In genomic region chr3:169624533-169624972, GRCh38 we compare ENCODE assay signal across 16 cellular contexts. TPM values are rescaled to one million over a fixed set of nuclear protein-coding genes. Genes with fewer than 3 reads are reported as not detected.
DNase-seq lines count a peak whose midpoint lies in the region; ATAC-seq and TF ChIP-seq lines count a peak whose summit lies in the region.
"Had no signal": no experiment of that assay in that cellular context is flagged by ENCODE, and none has a peak within 500 bp of the region (broad histone marks: within the 10 kb centered on the region; RNA-seq: fewer than 3 reads in every experiment).

No MANE protein-coding gene starts in this region.

- POLR2A ChIA-PET in PC-3 (lab: Charles Lee; ENCODE audit: unreplicated experiment) (no interaction called here), T-cell (lab: Charles Lee) (interaction anchor here in 1 of 2 donors (0.6 kb wide), 1 partner anchor 125 kb away, joined by 3 read pairs; no protein-coding TSS in a partner anchor)

- in situ Hi-C loops in T47D (cut with HindIII; ENCODE audit: low pct_unique_long_range_greater_than_20kb, low sequenced_read_pairs) = no loop called here

- H3K27ac ChIP-seq in breast epithelium (no peak overlapping the region), PC-3 (ENCODE audit: low read length) (no peak overlapping the region), upper lobe of left lung (peak overlapping the region; percentile 2 to 64 (median 33))
- H3K27ac ChIP-seq: SJSA1, skin epidermis had no signal

- no TSS peak for BruUV-seq in PC-3 (replicated peaks; lab: Mats Ljungman, UMichigan)

- H3F3A ChIP-seq in PC-3 (ENCODE audit: low read length, unreplicated experiment) = no peaks in the 10 kb centered on the region

- H3K9me3 ChIP-seq in breast epithelium (no peaks in the 10 kb centered on the region), PC-3 (ENCODE audit: low read length) (no peaks in the 10 kb centered on the region), upper lobe of left lung (no peaks in the 10 kb centered on the region)
- H3K9me3 ChIP-seq: SJSA1 had no signal

- H4K20me1 ChIP-seq in PC-3 (ENCODE audit: low read length) = no peaks in the 10 kb centered on the region

- TF ChIP-seq EP300 in upper lobe of left lung (IDR thresholded peaks at IDR 0.05) = no peak

- TF ChIP-seq CTCF in breast epithelium (IDR thresholded peaks at IDR 0.05) = no peak
- no peak for TF ChIP-seq CTCF in PC-3 (conservative IDR thresholded peaks at IDR 0.05; ENCODE audit: low read depth, low read length)
- TF ChIP-seq CTCF in upper lobe of left lung (IDR thresholded peaks at IDR 0.05) = no peak
- TF ChIP-seq CTCF in osteocyte (IDR thresholded peaks at IDR 0.05) = no peak

- TF ChIP-seq POLR2A in breast epithelium (IDR thresholded peaks at IDR 0.05) (no peak), upper lobe of left lung (IDR thresholded peaks at IDR 0.05) (no peak)

- H3K9me3 Mint-ChIP-seq in T-cell (no peaks in the 10 kb centered on the region), osteocyte (ENCODE audit: unreplicated experiment) (no peaks in the 10 kb centered on the region)

- no peaks in the 10 kb centered on the region for H3K4me1 ChIP-seq in breast epithelium
- no peaks in the 10 kb centered on the region for H3K4me1 ChIP-seq in PC-3 (ENCODE audit: insufficient read depth, low read length)
- peaks cover 0 to 17% (median 6%) of the 10 kb centered on the region in 4 donors for H3K4me1 ChIP-seq in upper lobe of left lung
- H3K4me1 ChIP-seq: SJSA1 had no signal

- H3K4me3 ChIP-seq in breast epithelium (no peak overlapping the region), PC-3 (ENCODE audit: low read length) (no peak overlapping the region), upper lobe of left lung (no peak overlapping the region)
- H3K4me3 ChIP-seq: SJSA1, skin epidermis had no signal

- no peaks in the 10 kb centered on the region for H3K36me3 Mint-ChIP-seq in T-cell
- H3K36me3 Mint-ChIP-seq in osteocyte (ENCODE audit: unreplicated experiment) = no peaks in the 10 kb centered on the region

- H2AFZ ChIP-seq in PC-3 (ENCODE audit: low read length) = no peak overlapping the region

- 54 to 79% methylated on average over 3 to 4 of the region's 4 CpGs for WGBS in upper lobe of left lung, 2 donors

- no peak overlapping the region for H3K4me2 ChIP-seq in PC-3 (ENCODE audit: low read length)

- H3K27me3 Mint-ChIP-seq in T-cell (peaks cover 0 to 2% of the 10 kb centered on the region in 2 donors), osteocyte (ENCODE audit: unreplicated experiment) (no peaks in the 10 kb centered on the region)

- H3K27ac Mint-ChIP-seq in T-cell (no peak overlapping the region), osteocyte (ENCODE audit: unreplicated experiment) (no peak overlapping the region)
- H3K27ac Mint-ChIP-seq: activated CD8-positive, alpha-beta T cell treated with anti-CD3 and anti-CD28 coated beads, Interleukin-2, amount 10 ng/mL, durations not matched to agents 7 days and 5 days had no signal

- H3K36me3 ChIP-seq in breast epithelium (no peaks in the 10 kb centered on the region), PC-3 (ENCODE audit: low read depth, low read length) (no peaks in the 10 kb centered on the region), upper lobe of left lung (no peaks in the 10 kb centered on the region)
- H3K36me3 ChIP-seq: SJSA1 had no signal

- H3K4me3 Mint-ChIP-seq in T-cell (no peak overlapping the region), osteocyte (ENCODE audit: unreplicated experiment) (no peak overlapping the region)
- H3K4me3 Mint-ChIP-seq: activated CD8-positive, alpha-beta T cell treated with anti-CD3 and anti-CD28 coated beads, Interleukin-2, amount 10 ng/mL, durations not matched to agents 7 days and 5 days had no signal

- no peaks in the 10 kb centered on the region for H3K79me2 ChIP-seq in PC-3 (ENCODE audit: low read length)

- no peak overlapping the region for H3K9ac ChIP-seq in PC-3 (ENCODE audit: low read length)

- DNase-seq in T47D (ENCODE audit: low read depth in 1 of 2, low spot score in 1 of 2) = peak; percentile 41 to 76
- DNase-seq in breast epithelium (ENCODE audit: low spot score in 2 of 2) = no peak
- peak; percentile 44 for DNase-seq in PC-3
- DNase-seq in left ventricle myocardium superior = no peak
- no peak for DNase-seq in upper lobe of left lung
- no peak for DNase-seq in T-cell
- DNase-seq in COR-L47 (lab: John Stamatoyannopoulos, UW) = no peak
- DNase-seq in osteocyte (ENCODE audit: extremely low spot score, unreplicated experiment) = no peak
- DNase-seq: activated CD8-positive, alpha-beta T cell treated with anti-CD3 and anti-CD28 coated beads, Interleukin-2, amount 10 ng/mL, durations not matched to agents 7 days and 5 days; activated effector memory CD4-positive, alpha-beta T cell treated with anti-CD3 and anti-CD28 coated beads, Interleukin-2, amount 50 U/mL, for 16 hours; IMR-90; NCI-H146; occipital lobe; stimulated activated naive CD8-positive, alpha-beta T cell treated with anti-CD3 and anti-CD28 coated beads, Interleukin-15, Interleukin-2, amounts not matched to agents 100 U/mL and 50 U/mL, for 24 hours had no signal

- intact Hi-C loops in breast epithelium (cut with DNase I; ENCODE audit: low total_unique reads) (no loop called here), PC-3 (cut with micrococcal nuclease) (no loop called here), left ventricle myocardium superior (cut with micrococcal nuclease) (no loop called here)

- CTCF ChIA-PET in PC-3 (lab: Charles Lee) = interaction anchor here (0.6 kb wide), 1 partner anchor 278 kb away, joined by 5 read pairs; no protein-coding TSS in a partner anchor
- CTCF ChIA-PET in T-cell (lab: Charles Lee) = no interaction called here

- H3K27me3 ChIP-seq in breast epithelium (no peaks in the 10 kb centered on the region), PC-3 (ENCODE audit: low read length) (no peaks in the 10 kb centered on the region), upper lobe of left lung (no peaks in the 10 kb centered on the region)
- H3K27me3 ChIP-seq: SJSA1 had no signal

- H3K9me2 ChIP-seq in PC-3 (replicated peaks; ENCODE audit: low read length) = no peaks in the 10 kb centered on the region

- ATAC-seq in PC-3 = peak; percentile 72
- ATAC-seq in left ventricle myocardium superior = peak; percentile 60
- no peak for ATAC-seq in upper lobe of left lung (ENCODE audit: low FRiP score in 2 of 2)
- ATAC-seq in T-cell (replicated peaks in 1 of 4) = no peak
- ATAC-seq: activated CD8-positive, alpha-beta T cell treated with anti-CD3 and anti-CD28 coated beads, Interleukin-2, amount 10 ng/mL, durations not matched to agents 7 days and 5 days; stimulated activated naive CD8-positive, alpha-beta T cell treated with anti-CD3 and anti-CD28 coated beads, Interleukin-15, Interleukin-2, amounts not matched to agents 100 U/mL and 50 U/mL, for 24 hours had no signal

- H3K4me1 Mint-ChIP-seq in T-cell (peaks cover 0 to 8% (median 0%) of the 10 kb centered on the region in 3 donors), osteocyte (ENCODE audit: unreplicated experiment) (no peaks in the 10 kb centered on the region)

RNA-seq across cellular contexts. Expression of gene MECOM, which starts 39.0 kb away (rescaled TPM):
- total RNA-seq in breast epithelium (10 to 100 TPM in 2 of 3 donors, 1 to 10 TPM in 1; 7.5 to 21.6 (median 13.9) TPM), PC-3 (2014; rRNA removed) (10.0 and 11.4 TPM in 2 replicates), left ventricle myocardium superior (16.3 TPM), upper lobe of left lung (100 to 1,000 TPM in 1 of 6 donors, 10 to 100 TPM in 5; 36.5 to 150 (median 82.3) TPM), T-cell (under 1 TPM in 4 of 5 donors, not detected in 1; 0.06 to 0.48 (median 0.10) TPM), osteocyte (5.6 and 5.9 TPM in 2 replicates)
- total RNA-seq: activated CD8-positive, alpha-beta T cell treated with anti-CD3 and anti-CD28 coated beads, Interleukin-2, amount 10 ng/mL, durations not matched to agents 7 days and 5 days had no signal

Comparison
In these comparisons a context has a peak if more than half of its experiments do, and no peak if none do; other contexts are left out.
1. DNase-seq: peak in T47D (2 of 2) and PC-3 (single experiment); none in breast epithelium (0 of 2), left ventricle myocardium superior (single experiment), upper lobe of left lung (0 of 2), T-cell (0 of 34), COR-L47 (single experiment) and osteocyte (single experiment).
2. H3K27ac ChIP-seq: peak in upper lobe of left lung (4 of 4); none in breast epithelium (0 of 2) and PC-3 (single experiment).
3. ATAC-seq: peak in PC-3 (single experiment) and left ventricle myocardium superior (single experiment); none in upper lobe of left lung (0 of 2) and T-cell (0 of 4).